ENCODE assay signal across 17 cellular contexts in genomic region chr3:65432388-65433003, GRCh38.
DNase-seq lines count a peak whose midpoint lies in the region; ATAC-seq and TF ChIP-seq lines count a peak whose summit lies in the region.
"Had no signal": no experiment of that assay in that cellular context is flagged by ENCODE, and none has a peak within 500 bp of the region (broad histone marks: within the 10 kb centered on the region; RNA-seq: fewer than 3 reads in every experiment).

No MANE protein-coding gene starts in this region.

- TF ChIP-seq CTCF in endodermal cell (conservative IDR thresholded peaks at IDR 0.05) = peak; percentile 21

- no peak overlapping the region for H3K27ac ChIP-seq in endodermal cell (ENCODE audit: low read depth, low read length)
- H3K27ac ChIP-seq in CD8-positive, alpha-beta memory T cell (ENCODE audit: low read depth, low read length) = no peak overlapping the region
- H3K27ac ChIP-seq: 22Rv1, BLaER1 had no signal

- H3K4me3 Mint-ChIP-seq in endodermal cell = no peak overlapping the region
- H3K4me3 Mint-ChIP-seq in CD8-positive, alpha-beta memory T cell = no peak overlapping the region
- H3K4me3 Mint-ChIP-seq: CD14-positive monocyte; CD4-positive, alpha-beta memory T cell; CD4-positive, CD25-positive, alpha-beta regulatory T cell had no signal

- no peak for DNase-seq in left ventricle myocardium superior
- no peak for DNase-seq in cardiac septum (ENCODE audit: low spot score)
- no peak for DNase-seq in endodermal cell
- DNase-seq in CD8-positive, alpha-beta memory T cell = no peak
- no peak for DNase-seq in A172 (ENCODE audit: low spot score)
- DNase-seq: ACHN; BE2C; C1 segment of cervical spinal cord; Caco-2; Calu3; CD4-positive, alpha-beta memory T cell; CD4-positive, CD25-positive, alpha-beta regulatory T cell; DMS79 treated with DMSO at 0.1 percent for 48 hours; GF-D8 had no signal

- WGBS in endodermal cell (ENCODE audit: insufficient coverage in 1 of 2, insufficient read length in 1 of 2), 2 experiments = 97 to 100% methylated on average over 2 to 6 of the region's 6 CpGs

- H3K9ac ChIP-seq in endodermal cell (ENCODE audit: extremely low read depth, low read length, poor library complexity, severe bottlenecking) = no peak overlapping the region
- H3K9ac ChIP-seq: BLaER1 had no signal

- H3K4me1 ChIP-seq in endodermal cell (ENCODE audit: control insufficient read depth, insufficient read depth, low read length) = no peaks in the 10 kb centered on the region
- H3K4me1 ChIP-seq in CD8-positive, alpha-beta memory T cell (ENCODE audit: insufficient read depth, low read length) = no peaks in the 10 kb centered on the region
- H3K4me1 ChIP-seq: Caco-2 had no signal

- no peak overlapping the region for H3K4me3 ChIP-seq in endodermal cell (ENCODE audit: low read length)
- H3K4me3 ChIP-seq in CD8-positive, alpha-beta memory T cell (ENCODE audit: low read length) = no peak overlapping the region
- H3K4me3 ChIP-seq: BLaER1 had no signal

- peak; percentile 68 for ATAC-seq in left ventricle myocardium superior

- H3K27me3 ChIP-seq in endodermal cell (ENCODE audit: control insufficient read depth, insufficient read depth, low read length, poor library complexity, severe bottlenecking) = no peaks in the 10 kb centered on the region
- H3K27me3 ChIP-seq in CD8-positive, alpha-beta memory T cell (ENCODE audit: insufficient read depth, low read length, poor library complexity, severe bottlenecking) = no peaks in the 10 kb centered on the region
- H3K27me3 ChIP-seq: BE2C, BLaER1 had no signal

- H3K9me3 Mint-ChIP-seq in endodermal cell = no peaks in the 10 kb centered on the region
- H3K9me3 Mint-ChIP-seq in CD8-positive, alpha-beta memory T cell = peaks cover 0 to 13% (median 4%) of the 10 kb centered on the region in 5 donors

- H3K9me3 ChIP-seq in endodermal cell (ENCODE audit: control insufficient read depth, low read length) = no peaks in the 10 kb centered on the region
- no peaks in the 10 kb centered on the region for H3K9me3 ChIP-seq in CD8-positive, alpha-beta memory T cell (ENCODE audit: low read length)
- H3K9me3 ChIP-seq: BE2C, Caco-2 had no signal

- peaks cover 53% of the 10 kb centered on the region for H3K36me3 ChIP-seq in endodermal cell (ENCODE audit: control insufficient read depth, insufficient read depth, low read length)
- H3K36me3 ChIP-seq in CD8-positive, alpha-beta memory T cell (ENCODE audit: insufficient read depth, low read length) = no peaks in the 10 kb centered on the region

- intact Hi-C loops in left ventricle myocardium superior (cut with micrococcal nuclease) = loop anchor here (10.0 kb wide), 1 partner anchor 302 kb away; no protein-coding TSS in a partner anchor
- intact Hi-C loops in cardiac septum (cut with DNase I) = no loop called here

- CTCF ChIA-PET in CD8-positive, alpha-beta memory T cell (lab: Charles Lee) = no interaction called here

- POLR2A ChIA-PET in CD8-positive, alpha-beta memory T cell (lab: Charles Lee) = no interaction called here

- H3K27me3 Mint-ChIP-seq in endodermal cell (ENCODE audit: insufficient read depth) = no peaks in the 10 kb centered on the region
- H3K27me3 Mint-ChIP-seq in CD8-positive, alpha-beta memory T cell = no peaks in the 10 kb centered on the region
- H3K27me3 Mint-ChIP-seq: CD4-positive, alpha-beta memory T cell; CD4-positive, CD25-positive, alpha-beta regulatory T cell had no signal

- H3K4me1 Mint-ChIP-seq in endodermal cell = peaks cover 7% of the 10 kb centered on the region
- H3K4me1 Mint-ChIP-seq in CD8-positive, alpha-beta memory T cell = no peaks in the 10 kb centered on the region
- H3K4me1 Mint-ChIP-seq: CD14-positive monocyte; CD4-positive, alpha-beta memory T cell; CD4-positive, CD25-positive, alpha-beta regulatory T cell had no signal

- no peak overlapping the region for H3K27ac Mint-ChIP-seq in endodermal cell
- H3K27ac Mint-ChIP-seq in CD8-positive, alpha-beta memory T cell = no peak overlapping the region
- H3K27ac Mint-ChIP-seq: CD14-positive monocyte; CD4-positive, alpha-beta memory T cell had no signal

- peaks cover 32% of the 10 kb centered on the region for H3K36me3 Mint-ChIP-seq in endodermal cell (ENCODE audit: low read depth)
- no peaks in the 10 kb centered on the region for H3K36me3 Mint-ChIP-seq in CD8-positive, alpha-beta memory T cell
- H3K36me3 Mint-ChIP-seq: CD14-positive monocyte; CD4-positive, alpha-beta memory T cell; CD4-positive, CD25-positive, alpha-beta regulatory T cell had no signal
